In the genomic region with DNA sequence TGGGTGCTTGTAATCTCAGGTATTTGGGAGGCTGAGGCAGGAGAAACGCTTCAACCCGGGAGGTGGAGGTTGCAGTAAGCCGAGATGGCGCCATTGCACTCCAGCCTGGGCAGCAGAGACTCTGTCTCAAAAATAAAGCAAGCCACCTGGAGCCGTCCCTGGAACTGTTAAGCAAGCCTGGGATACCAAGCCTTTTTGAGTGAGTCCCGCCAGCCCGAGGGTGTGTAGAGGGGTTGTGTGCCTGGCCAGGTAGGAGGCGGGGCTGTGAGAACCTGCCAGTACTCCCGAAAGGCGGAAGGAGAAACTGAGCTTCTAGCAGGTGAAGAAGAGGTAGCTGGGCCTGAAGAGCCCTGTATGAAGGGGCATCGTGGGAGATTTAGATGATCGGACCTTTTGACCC, we compare ENCODE assay signal across 12 cellular contexts. TPM values are rescaled to one million over a fixed set of nuclear protein-coding genes. Genes with fewer than 3 reads are reported as not detected.
DNase-seq lines count a peak whose midpoint lies in the region; ATAC-seq, FAIRE-seq and TF ChIP-seq lines count a peak whose summit lies in the region.
"Had no signal": no experiment of that assay in that cellular context is flagged by ENCODE, and none has a peak within 500 bp of the region (broad histone marks: within the 10 kb centered on the region; RNA-seq: fewer than 3 reads in every experiment).

No MANE protein-coding gene starts in this region.

- peaks cover 72% of the 10 kb centered on the region for H3K4me1 ChIP-seq in endothelial cell of umbilical vein (ENCODE audit: control insufficient read depth, extremely low read depth, insufficient read depth, low read length)
- peaks cover 75% of the 10 kb centered on the region for H3K4me1 ChIP-seq in upper lobe of right lung

- no peak overlapping the region for H2AFZ ChIP-seq in endothelial cell of umbilical vein (ENCODE audit: low read depth, low read length)

- H3K4me3 Mint-ChIP-seq in activated CD8-positive, alpha-beta T cell treated with anti-CD3 and anti-CD28 coated beads, Interleukin-2, amount 10 ng/mL, durations not matched to agents 7 days and 5 days, result no peak overlapping the region
- H3K4me3 Mint-ChIP-seq in activated CD8-positive, alpha-beta T cell treated with anti-CD3 and anti-CD28 coated beads for 36 hours, result no peak overlapping the region
- H3K4me3 Mint-ChIP-seq in nephron progenitor cell, result peak overlapping the region; percentile 15

- no peak overlapping the region for H3K4me3 ChIP-seq in endothelial cell of umbilical vein (replicated peaks in 1 of 3; ENCODE audit: insufficient read depth in 1 of 3, low read depth in 1 of 3, low read length in 3 of 3)
- H3K4me3 ChIP-seq in upper lobe of right lung, result no peak overlapping the region

- no TSS peak for BruUV-seq in endothelial cell of umbilical vein (replicated peaks; lab: Mats Ljungman, UMichigan)

- POLR2A ChIA-PET in activated CD8-positive, alpha-beta T cell treated with anti-CD3 and anti-CD28 coated beads, Interleukin-2, amount 10 ng/mL, durations not matched to agents 7 days and 5 days (lab: Charles Lee), result interaction anchor here (0.8 kb wide), 1 partner anchor 8 kb away, joined by 3 read pairs; no protein-coding TSS in a partner anchor
- POLR2A ChIA-PET in activated CD8-positive, alpha-beta T cell treated with anti-CD3 and anti-CD28 coated beads for 36 hours (lab: Charles Lee), result interaction anchor here (0.6 to 1.0 kb wide), 2 partner anchors 50 to 69 kb away, joined by 3 read pairs; no protein-coding TSS in a partner anchor
- POLR2A ChIA-PET in endothelial cell of umbilical vein (lab: Charles Lee), result interaction anchor here (0.6 to 0.7 kb wide), 2 partner anchors 68 to 841 kb away, joined by 4 to 7 read pairs; no protein-coding TSS in a partner anchor

- H3K36me3 ChIP-seq in endothelial cell of umbilical vein (ENCODE audit: control insufficient read depth in 2 of 2, extremely low read depth in 1 of 2, insufficient read depth in 2 of 2, low read length in 2 of 2) (peaks cover 0 to 3% of the 10 kb centered on the region in 2 experiments), upper lobe of right lung (no peaks in the 10 kb centered on the region)

- ATAC-seq in activated CD8-positive, alpha-beta T cell treated with anti-CD3 and anti-CD28 coated beads, Interleukin-2, amount 10 ng/mL, durations not matched to agents 7 days and 5 days, result no peak
- ATAC-seq in activated CD8-positive, alpha-beta T cell treated with anti-CD3 and anti-CD28 coated beads for 36 hours, result no peak
- peak; percentile 8 for ATAC-seq in upper lobe of right lung
- ATAC-seq in HG02642 (IDR thresholded peaks at IDR 0.05; ENCODE audit: poor library complexity, unreplicated experiment), result no peak
- ATAC-seq in HG02840 (IDR thresholded peaks at IDR 0.05; ENCODE audit: low FRiP score, unreplicated experiment), result no peak
- ATAC-seq: activated T-helper 17 cell treated with anti-CD3 and anti-CD28 coated beads, Interleukin-2, amount 50 U/mL, for 72 hours had no signal

- H3K27me3 Mint-ChIP-seq in activated CD8-positive, alpha-beta T cell treated with anti-CD3 and anti-CD28 coated beads, Interleukin-2, amount 10 ng/mL, durations not matched to agents 7 days and 5 days (ENCODE audit: low read depth), result no peaks in the 10 kb centered on the region
- H3K27me3 Mint-ChIP-seq in activated CD8-positive, alpha-beta T cell treated with anti-CD3 and anti-CD28 coated beads for 36 hours, result no peaks in the 10 kb centered on the region
- peaks cover 2% of the 10 kb centered on the region for H3K27me3 Mint-ChIP-seq in nephron progenitor cell (ENCODE audit: low read depth, poor library complexity)
- H3K27me3 Mint-ChIP-seq: activated T-helper 17 cell treated with anti-CD3 and anti-CD28 coated beads, Interleukin-2, amount 50 U/mL, for 72 hours had no signal

- dilution Hi-C loops in endothelial cell of umbilical vein (cut with MboI; ENCODE audit: extremely low pct_ligation_motif_present, low sequenced_read_pairs), result no loop called here

- H3K4me1 Mint-ChIP-seq in activated CD8-positive, alpha-beta T cell treated with anti-CD3 and anti-CD28 coated beads, Interleukin-2, amount 10 ng/mL, durations not matched to agents 7 days and 5 days (ENCODE audit: low read depth), result peaks cover 34% of the 10 kb centered on the region
- peaks cover 22% of the 10 kb centered on the region for H3K4me1 Mint-ChIP-seq in activated CD8-positive, alpha-beta T cell treated with anti-CD3 and anti-CD28 coated beads for 36 hours (ENCODE audit: low read depth)
- H3K4me1 Mint-ChIP-seq in nephron progenitor cell, result peaks cover 57% of the 10 kb centered on the region

- intact Hi-C loops in activated CD8-positive, alpha-beta T cell treated with anti-CD3 and anti-CD28 coated beads for 36 hours (cut with micrococcal nuclease), result no loop called here
- intact Hi-C loops in endothelial cell of umbilical vein (cut with micrococcal nuclease), result loop anchor here (5.0 kb wide), 1 partner anchor 142 kb away; a partner anchor contains a TSS
- intact Hi-C loops in upper lobe of right lung (cut with DNase I), result no loop called here

- no peak for TF ChIP-seq POLR2A in endothelial cell of umbilical vein (IDR thresholded peaks at IDR 0.05; ENCODE audit: low read depth, low read length)

- peak overlapping the region; percentile 39 for H3K27ac Mint-ChIP-seq in activated CD8-positive, alpha-beta T cell treated with anti-CD3 and anti-CD28 coated beads, Interleukin-2, amount 10 ng/mL, durations not matched to agents 7 days and 5 days
- no peak overlapping the region for H3K27ac Mint-ChIP-seq in activated CD8-positive, alpha-beta T cell treated with anti-CD3 and anti-CD28 coated beads for 36 hours
- H3K27ac Mint-ChIP-seq in nephron progenitor cell, result peak overlapping the region; percentile 45

- H3K9me3 Mint-ChIP-seq in activated CD8-positive, alpha-beta T cell treated with anti-CD3 and anti-CD28 coated beads, Interleukin-2, amount 10 ng/mL, durations not matched to agents 7 days and 5 days (ENCODE audit: insufficient read depth), result no peaks in the 10 kb centered on the region
- H3K9me3 Mint-ChIP-seq in activated CD8-positive, alpha-beta T cell treated with anti-CD3 and anti-CD28 coated beads for 36 hours, result no peaks in the 10 kb centered on the region
- no peaks in the 10 kb centered on the region for H3K9me3 Mint-ChIP-seq in nephron progenitor cell
- H3K9me3 Mint-ChIP-seq: activated T-helper 17 cell treated with anti-CD3 and anti-CD28 coated beads, Interleukin-2, amount 50 U/mL, for 72 hours had no signal

- no peak overlapping the region for H3K9ac ChIP-seq in endothelial cell of umbilical vein (replicated peaks; ENCODE audit: extremely low read depth, insufficient read depth, low read length)

- H3K27ac ChIP-seq in endothelial cell of umbilical vein (ENCODE audit: insufficient read depth, low read depth, low read length) (peak overlapping the region; percentile 71), upper lobe of right lung (peak overlapping the region; percentile 74)

- no peaks in the 10 kb centered on the region for H3K9me1 ChIP-seq in endothelial cell of umbilical vein (replicated peaks; ENCODE audit: control insufficient read depth, extremely low read depth, insufficient read depth, low read length)

- CTCF ChIA-PET in activated CD8-positive, alpha-beta T cell treated with anti-CD3 and anti-CD28 coated beads, Interleukin-2, amount 10 ng/mL, durations not matched to agents 7 days and 5 days (lab: Charles Lee), result no interaction called here
- CTCF ChIA-PET in activated CD8-positive, alpha-beta T cell treated with anti-CD3 and anti-CD28 coated beads for 36 hours (lab: Charles Lee), result interaction anchor here (1.0 to 1.3 kb wide), 2 partner anchors 12 to 106 kb away, joined by 3 read pairs; no protein-coding TSS in a partner anchor
- CTCF ChIA-PET in endothelial cell of umbilical vein (lab: Charles Lee), result interaction anchor here (0.6 to 1.7 kb wide), 9 partner anchors 13 to 142 kb away, joined by 3 to 9 read pairs (median 4); no protein-coding TSS in a partner anchor

- peaks cover 10% of the 10 kb centered on the region for H3K36me3 Mint-ChIP-seq in activated CD8-positive, alpha-beta T cell treated with anti-CD3 and anti-CD28 coated beads, Interleukin-2, amount 10 ng/mL, durations not matched to agents 7 days and 5 days (ENCODE audit: low read depth)
- no peaks in the 10 kb centered on the region for H3K36me3 Mint-ChIP-seq in activated CD8-positive, alpha-beta T cell treated with anti-CD3 and anti-CD28 coated beads for 36 hours (ENCODE audit: low read depth)
- peaks cover 4% of the 10 kb centered on the region for H3K36me3 Mint-ChIP-seq in nephron progenitor cell (ENCODE audit: low read depth)

- H3K9me3 ChIP-seq in endothelial cell of umbilical vein (replicated peaks; ENCODE audit: control insufficient read depth, insufficient read depth, low read length) (no peaks in the 10 kb centered on the region), upper lobe of right lung (no peaks in the 10 kb centered on the region)

- no peaks in the 10 kb centered on the region for H3K27me3 ChIP-seq in endothelial cell of umbilical vein (ENCODE audit: control insufficient read depth in 2 of 2, insufficient read depth in 2 of 2, low read length in 2 of 2)
- H3K27me3 ChIP-seq in upper lobe of right lung, result no peaks in the 10 kb centered on the region

- H4K20me1 ChIP-seq in endothelial cell of umbilical vein (replicated peaks; ENCODE audit: control insufficient read depth, extremely low read depth, insufficient read depth, low read length), result no peaks in the 10 kb centered on the region

- no peak for TF ChIP-seq CTCF in activated CD8-positive, alpha-beta T cell treated with anti-CD3 and anti-CD28 coated beads for 36 hours (IDR thresholded peaks at IDR 0.05)
- no peak for TF ChIP-seq CTCF in endothelial cell of umbilical vein (IDR thresholded peaks at IDR 0.05; ENCODE audit: extremely low read depth in 1 of 2, insufficient read depth in 1 of 2, low read depth in 1 of 2, low read length in 2 of 2)
- no peak for TF ChIP-seq CTCF in nephron progenitor cell (IDR thresholded peaks at IDR 0.05)
- no peak for TF ChIP-seq CTCF in upper lobe of right lung (IDR thresholded peaks at IDR 0.05)

- peak overlapping the region; percentile 81 for H3K4me2 ChIP-seq in endothelial cell of umbilical vein (ENCODE audit: insufficient read depth, low read length)

- FAIRE-seq in endothelial cell of umbilical vein (lab: Jason Lieb, UNC), result no peak

- peaks cover 56% of the 10 kb centered on the region for H3K79me2 ChIP-seq in endothelial cell of umbilical vein (ENCODE audit: control insufficient read depth, insufficient read depth, low read length)

- DNase-seq in activated CD8-positive, alpha-beta T cell treated with anti-CD3 and anti-CD28 coated beads, Interleukin-2, amount 10 ng/mL, durations not matched to agents 7 days and 5 days, result no peak
- DNase-seq in activated CD8-positive, alpha-beta T cell treated with anti-CD3 and anti-CD28 coated beads for 36 hours, result no peak
- no peak for DNase-seq in endothelial cell of umbilical vein (ENCODE audit: low read depth, low spot score)
- DNase-seq in nephron progenitor cell, result no peak
- DNase-seq in upper lobe of right lung, result peak; percentile 84
- DNase-seq in AG08396 (ENCODE audit: low spot score), result no peak
- DNase-seq: ACHN, DND-41, MM.1S had no signal

RNA-seq across cellular contexts. Expression of a gene that starts 52.4 kb away (rescaled TPM):
- 10 to 100 TPM; 45.2 to 45.8 TPM for total RNA-seq in activated CD8-positive, alpha-beta T cell treated with anti-CD3 and anti-CD28 coated beads, Interleukin-2, amount 10 ng/mL, durations not matched to agents 7 days and 5 days
- 10 to 100 TPM; 17.8 to 20.7 TPM for total RNA-seq in activated CD8-positive, alpha-beta T cell treated with anti-CD3 and anti-CD28 coated beads for 36 hours
- total RNA-seq in endothelial cell of umbilical vein (104 TPM in 2 replicates), upper lobe of right lung (85.0 TPM)
- polyA plus RNA-seq in endothelial cell of umbilical vein, result 53.8 and 60.6 TPM in 2 replicates
- 63.6 and 79.0 TPM in 2 replicates for polyA plus RNA-seq in endothelial cell of umbilical vein (2011; cell fraction: cytosol; rRNA removed)
- 47.6 and 54.0 TPM in 2 replicates for polyA plus RNA-seq in endothelial cell of umbilical vein (2011; cell fraction: nucleus; rRNA removed)
- polyA plus RNA-seq in endothelial cell of umbilical vein (2012), result 54.5 and 57.2 TPM in 2 replicates
- 107 and 137 TPM in 2 replicates for polyA minus RNA-seq in endothelial cell of umbilical vein
- 14.3 TPM for polyA minus RNA-seq in endothelial cell of umbilical vein (2011; cell fraction: cytosol; rRNA and poly(A)+ RNA removed)
- polyA minus RNA-seq in endothelial cell of umbilical vein (2011; cell fraction: nucleus; rRNA and poly(A)+ RNA removed), result 37.7 and 39.5 TPM in 2 replicates

RNA-seq across cellular contexts. Expression of a gene that starts 58.5 kb away (rescaled TPM):
- total RNA-seq in activated CD8-positive, alpha-beta T cell treated with anti-CD3 and anti-CD28 coated beads, Interleukin-2, amount 10 ng/mL, durations not matched to agents 7 days and 5 days, result 10 to 100 TPM; 14.3 to 18.3 TPM
- 10 to 100 TPM; 19.0 to 20.4 TPM for total RNA-seq in activated CD8-positive, alpha-beta T cell treated with anti-CD3 and anti-CD28 coated beads for 36 hours
- total RNA-seq in endothelial cell of umbilical vein (19.7 and 19.9 TPM in 2 replicates), upper lobe of right lung (8.8 TPM)
- 19.7 and 24.4 TPM in 2 replicates for polyA plus RNA-seq in endothelial cell of umbilical vein
- polyA plus RNA-seq in endothelial cell of umbilical vein (2011; cell fraction: cytosol; rRNA removed), result 14.5 and 16.7 TPM in 2 replicates
- polyA plus RNA-seq in endothelial cell of umbilical vein (2011; cell fraction: nucleus; rRNA removed), result 11.3 and 14.8 TPM in 2 replicates
- 11.3 and 13.0 TPM in 2 replicates for polyA plus RNA-seq in endothelial cell of umbilical vein (2012)
- 10.5 and 11.2 TPM in 2 replicates for polyA minus RNA-seq in endothelial cell of umbilical vein
- polyA minus RNA-seq in endothelial cell of umbilical vein (2011; cell fraction: cytosol; rRNA and poly(A)+ RNA removed), result 6.8 TPM
- 2.5 and 3.3 TPM in 2 replicates for polyA minus RNA-seq in endothelial cell of umbilical vein (2011; cell fraction: nucleus; rRNA and poly(A)+ RNA removed)
